In the genomic region with DNA sequence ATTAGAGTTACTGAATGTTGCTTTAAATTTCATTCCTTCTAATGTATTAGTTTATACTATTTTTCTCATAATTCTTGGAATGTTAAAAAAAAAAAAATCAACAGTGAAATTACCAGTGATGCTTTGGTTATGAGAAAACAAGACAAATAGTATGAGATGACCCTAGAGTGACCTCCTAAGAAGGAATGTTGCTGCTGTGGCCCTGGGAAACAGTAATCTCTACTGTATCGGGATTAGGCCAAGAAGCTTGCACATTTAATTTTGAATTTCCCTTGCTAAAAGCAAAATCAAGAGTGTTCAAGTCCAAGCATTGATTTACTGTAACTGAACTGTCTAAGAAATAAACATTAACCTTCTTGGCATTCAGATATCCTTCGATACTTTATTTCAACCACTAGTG, we compare ENCODE assay signal across 4 cellular contexts.
TF ChIP-seq lines count a peak whose summit lies in the region.

No MANE protein-coding gene starts in this region.

TF ChIP-seq in SK-N-SH treated with all-trans-retinoic acid at 6 μM for 48 hours, 23 proteins besides CTCF, POLR2A, EP300 and RAD21:
- TF ChIP-seq ZNF70 (CRISPR knock-in tag; IDR thresholded peaks at IDR 0.05) = no peak
- TF ChIP-seq CSRNP3 (CRISPR knock-in tag; IDR thresholded peaks at IDR 0.05) = no peak
- TF ChIP-seq RARB (CRISPR knock-in tag; IDR thresholded peaks at IDR 0.05) = no peak
- TF ChIP-seq ESRRG (CRISPR knock-in tag; IDR thresholded peaks at IDR 0.05) = no peak
- no peak for TF ChIP-seq PPARA (CRISPR knock-in tag; IDR thresholded peaks at IDR 0.05; ENCODE audit: borderline replicate concordance)
- TF ChIP-seq ISL1 (CRISPR knock-in tag; IDR thresholded peaks at IDR 0.05) = no peak
- no peak for TF ChIP-seq ZNF8 (CRISPR knock-in tag; IDR thresholded peaks at IDR 0.05)
- no peak for TF ChIP-seq TCF4 (CRISPR knock-in tag; IDR thresholded peaks at IDR 0.05; ENCODE audit: borderline replicate concordance)
- TF ChIP-seq ZFP30 (CRISPR knock-in tag; IDR thresholded peaks at IDR 0.05) = no peak

TF ChIP-seq in SK-N-SH, 30 proteins besides CTCF, POLR2A, EP300 and RAD21:
- TF ChIP-seq RXRA (IDR thresholded peaks at IDR 0.05; ENCODE audit: borderline replicate concordance, low read depth) (no peak), NFIC (IDR thresholded peaks at IDR 0.05; ENCODE audit: borderline replicate concordance) (no peak), FOXJ3 (CRISPR knock-in tag; IDR thresholded peaks at IDR 0.05) (no peak), RCOR1 (IDR thresholded peaks at IDR 0.05; ENCODE audit: low read length) (no peak), FOSL2 (IDR thresholded peaks at IDR 0.05; ENCODE audit: borderline replicate concordance, low read depth) (no peak), RFX5 (IDR thresholded peaks at IDR 0.05; ENCODE audit: low read length) (no peak), YY1 (IDR thresholded peaks at IDR 0.05; ENCODE audit: low read depth) (no peak), GABPA (IDR thresholded peaks at IDR 0.05; ENCODE audit: low read depth) (no peak), GATA2 (CRISPR knock-in tag; IDR thresholded peaks at IDR 0.05) (no peak), SIN3A (IDR thresholded peaks at IDR 0.05; ENCODE audit: borderline replicate concordance, low read depth, low read length) (no peak), PBX3 (IDR thresholded peaks at IDR 0.05) (no peak), JUND (IDR thresholded peaks at IDR 0.05) (no peak), TEAD4 (IDR thresholded peaks at IDR 0.05; ENCODE audit: borderline replicate concordance, insufficient read depth) (no peak), TCF12 (IDR thresholded peaks at IDR 0.05) (no peak), FOXM1 (IDR thresholded peaks at IDR 0.05; ENCODE audit: low read depth) (no peak)
- TF ChIP-seq, protein P1, sequence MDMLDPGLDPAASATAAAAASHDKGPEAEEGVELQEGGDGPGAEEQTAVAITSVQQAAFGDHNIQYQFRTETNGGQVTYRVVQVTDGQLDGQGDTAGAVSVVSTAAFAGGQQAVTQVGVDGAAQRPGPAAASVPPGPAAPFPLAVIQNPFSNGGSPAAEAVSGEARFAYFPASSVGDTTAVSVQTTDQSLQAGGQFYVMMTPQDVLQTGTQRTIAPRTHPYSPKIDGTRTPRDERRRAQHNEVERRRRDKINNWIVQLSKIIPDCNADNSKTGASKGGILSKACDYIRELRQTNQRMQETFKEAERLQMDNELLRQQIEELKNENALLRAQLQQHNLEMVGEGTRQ (IDR thresholded peaks at IDR 0.05; ENCODE audit: borderline replicate concordance, low read depth, low read length) = no peak

TF ChIP-seq in IMR-90, 13 proteins besides CTCF, POLR2A, EP300 and RAD21:
- TF ChIP-seq MXI1 (IDR thresholded peaks at IDR 0.05; ENCODE audit: borderline replicate concordance, low read depth, low read length) = no peak
- TF ChIP-seq SMC3 (IDR thresholded peaks at IDR 0.05; ENCODE audit: low read depth, low read length) = no peak
- no peak for TF ChIP-seq FOS (IDR thresholded peaks at IDR 0.05; ENCODE audit: low read depth, low read length)
- no peak for TF ChIP-seq CEBPB (IDR thresholded peaks at IDR 0.05; ENCODE audit: low read depth, low read length)
- TF ChIP-seq, protein P1 (IDR thresholded peaks at IDR 0.05; ENCODE audit: low read depth, low read length) = no peak
- no peak for TF ChIP-seq MAZ (IDR thresholded peaks at IDR 0.05; ENCODE audit: borderline replicate concordance, low read depth, low read length)
- TF ChIP-seq, protein P2, sequence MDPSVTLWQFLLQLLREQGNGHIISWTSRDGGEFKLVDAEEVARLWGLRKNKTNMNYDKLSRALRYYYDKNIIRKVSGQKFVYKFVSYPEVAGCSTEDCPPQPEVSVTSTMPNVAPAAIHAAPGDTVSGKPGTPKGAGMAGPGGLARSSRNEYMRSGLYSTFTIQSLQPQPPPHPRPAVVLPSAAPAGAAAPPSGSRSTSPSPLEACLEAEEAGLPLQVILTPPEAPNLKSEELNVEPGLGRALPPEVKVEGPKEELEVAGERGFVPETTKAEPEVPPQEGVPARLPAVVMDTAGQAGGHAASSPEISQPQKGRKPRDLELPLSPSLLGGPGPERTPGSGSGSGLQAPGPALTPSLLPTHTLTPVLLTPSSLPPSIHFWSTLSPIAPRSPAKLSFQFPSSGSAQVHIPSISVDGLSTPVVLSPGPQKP (IDR thresholded peaks at IDR 0.05; ENCODE audit: borderline replicate concordance, low read depth, low read length) = no peak
- TF ChIP-seq NFE2L2 (IDR thresholded peaks at IDR 0.05; ENCODE audit: low read depth, low read length) = no peak
- no peak for TF ChIP-seq RFX5 (IDR thresholded peaks at IDR 0.05; ENCODE audit: low read depth, low read length)
- no peak for TF ChIP-seq BHLHE40 (IDR thresholded peaks at IDR 0.05; ENCODE audit: low read depth, low read length)
- TF ChIP-seq RCOR1 (IDR thresholded peaks at IDR 0.05; ENCODE audit: insufficient replicate concordance, low read length) = no peak
- TF ChIP-seq MAFK (IDR thresholded peaks at IDR 0.05; ENCODE audit: low read depth, low read length) = no peak
- TF ChIP-seq CHD1 (IDR thresholded peaks at IDR 0.05; ENCODE audit: low read depth, low read length) = no peak
TF ChIP-seq in IMR-90: peak in this region for 0.

TF ChIP-seq in endothelial cell of umbilical vein, 7 proteins besides CTCF, POLR2A, EP300 and RAD21:
- TF ChIP-seq MAX (IDR thresholded peaks at IDR 0.05; ENCODE audit: insufficient read depth, insufficient read length) = no peak
- TF ChIP-seq FOS (IDR thresholded peaks at IDR 0.05; ENCODE audit: borderline replicate concordance, insufficient read depth, low read length) = no peak
- TF ChIP-seq POLR2AphosphoS5 (IDR thresholded peaks at IDR 0.05; ENCODE audit: insufficient read depth, low read depth, low read length) = no peak
- TF ChIP-seq MYC (IDR thresholded peaks at IDR 0.05; ENCODE audit: low read depth, low read length) = no peak
- TF ChIP-seq EZH2 (IDR thresholded peaks at IDR 0.05; ENCODE audit: borderline replicate concordance, low read depth, low read length, severe bottlenecking) = no peak
- TF ChIP-seq JUN (IDR thresholded peaks at IDR 0.05; ENCODE audit: borderline replicate concordance, insufficient read depth, insufficient read length, low read depth) = no peak
- no peak for TF ChIP-seq GATA2 (IDR thresholded peaks at IDR 0.05; ENCODE audit: insufficient read depth, insufficient read length, low read depth, low read length)
